Comparison of ENCODE assay signal across 1 cellular context in genomic region chr2:136049991-136050573, GRCh38.
TF ChIP-seq lines count a peak whose summit lies in the region.

No MANE protein-coding gene starts in this region.

TF ChIP-seq in GM12878, 131 proteins besides CTCF, POLR2A, EP300 and RAD21:
- peak; percentile 28; the same call in 1 of the 2 replicates for TF ChIP-seq BCL11A (IDR thresholded peaks at IDR 0.05; ENCODE audit: low read depth, low read length)
- TF ChIP-seq, protein P1, sequence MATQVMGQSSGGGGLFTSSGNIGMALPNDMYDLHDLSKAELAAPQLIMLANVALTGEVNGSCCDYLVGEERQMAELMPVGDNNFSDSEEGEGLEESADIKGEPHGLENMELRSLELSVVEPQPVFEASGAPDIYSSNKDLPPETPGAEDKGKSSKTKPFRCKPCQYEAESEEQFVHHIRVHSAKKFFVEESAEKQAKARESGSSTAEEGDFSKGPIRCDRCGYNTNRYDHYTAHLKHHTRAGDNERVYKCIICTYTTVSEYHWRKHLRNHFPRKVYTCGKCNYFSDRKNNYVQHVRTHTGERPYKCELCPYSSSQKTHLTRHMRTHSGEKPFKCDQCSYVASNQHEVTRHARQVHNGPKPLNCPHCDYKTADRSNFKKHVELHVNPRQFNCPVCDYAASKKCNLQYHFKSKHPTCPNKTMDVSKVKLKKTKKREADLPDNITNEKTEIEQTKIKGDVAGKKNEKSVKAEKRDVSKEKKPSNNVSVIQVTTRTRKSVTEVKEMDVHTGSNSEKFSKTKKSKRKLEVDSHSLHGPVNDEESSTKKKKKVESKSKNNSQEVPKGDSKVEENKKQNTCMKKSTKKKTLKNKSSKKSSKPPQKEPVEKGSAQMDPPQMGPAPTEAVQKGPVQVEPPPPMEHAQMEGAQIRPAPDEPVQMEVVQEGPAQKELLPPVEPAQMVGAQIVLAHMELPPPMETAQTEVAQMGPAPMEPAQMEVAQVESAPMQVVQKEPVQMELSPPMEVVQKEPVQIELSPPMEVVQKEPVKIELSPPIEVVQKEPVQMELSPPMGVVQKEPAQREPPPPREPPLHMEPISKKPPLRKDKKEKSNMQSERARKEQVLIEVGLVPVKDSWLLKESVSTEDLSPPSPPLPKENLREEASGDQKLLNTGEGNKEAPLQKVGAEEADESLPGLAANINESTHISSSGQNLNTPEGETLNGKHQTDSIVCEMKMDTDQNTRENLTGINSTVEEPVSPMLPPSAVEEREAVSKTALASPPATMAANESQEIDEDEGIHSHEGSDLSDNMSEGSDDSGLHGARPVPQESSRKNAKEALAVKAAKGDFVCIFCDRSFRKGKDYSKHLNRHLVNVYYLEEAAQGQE (IDR thresholded peaks at IDR 0.05; ENCODE audit: low read depth, low read length) = no peak
- peak; percentile 94 for TF ChIP-seq MTA2 (IDR thresholded peaks at IDR 0.05; ENCODE audit: low read depth)
- peak; percentile 36; the same call in 1 of the 2 replicates for TF ChIP-seq EED (IDR thresholded peaks at IDR 0.05; ENCODE audit: low read depth)
- TF ChIP-seq BMI1 (IDR thresholded peaks at IDR 0.05; ENCODE audit: borderline replicate concordance) = peak; percentile 27; the same call in 1 of the 2 replicates
- TF ChIP-seq SMAD1 (IDR thresholded peaks at IDR 0.05; ENCODE audit: low read depth, partially characterized antibody) = peak; percentile 32
- TF ChIP-seq, protein P2, sequence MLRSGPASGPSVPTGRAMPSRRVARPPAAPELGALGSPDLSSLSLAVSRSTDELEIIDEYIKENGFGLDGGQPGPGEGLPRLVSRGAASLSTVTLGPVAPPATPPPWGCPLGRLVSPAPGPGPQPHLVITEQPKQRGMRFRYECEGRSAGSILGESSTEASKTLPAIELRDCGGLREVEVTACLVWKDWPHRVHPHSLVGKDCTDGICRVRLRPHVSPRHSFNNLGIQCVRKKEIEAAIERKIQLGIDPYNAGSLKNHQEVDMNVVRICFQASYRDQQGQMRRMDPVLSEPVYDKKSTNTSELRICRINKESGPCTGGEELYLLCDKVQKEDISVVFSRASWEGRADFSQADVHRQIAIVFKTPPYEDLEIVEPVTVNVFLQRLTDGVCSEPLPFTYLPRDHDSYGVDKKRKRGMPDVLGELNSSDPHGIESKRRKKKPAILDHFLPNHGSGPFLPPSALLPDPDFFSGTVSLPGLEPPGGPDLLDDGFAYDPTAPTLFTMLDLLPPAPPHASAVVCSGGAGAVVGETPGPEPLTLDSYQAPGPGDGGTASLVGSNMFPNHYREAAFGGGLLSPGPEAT (IDR thresholded peaks at IDR 0.05; ENCODE audit: low read depth) = peak; percentile 55; the same call in 1 of the 2 replicates
- TF ChIP-seq IKZF1 (conservative IDR thresholded peaks at IDR 0.05) = peak; percentile 72
- peak in 1 of 2 experiments; percentile 29; a peak in 1 of 4 replicates for TF ChIP-seq BHLHE40 (IDR thresholded peaks at IDR 0.05; ENCODE audit: borderline replicate concordance in 1 of 2, low read depth in 2 of 2, low read length in 1 of 2)
- no peak for TF ChIP-seq NR2C2 (IDR thresholded peaks at IDR 0.05; ENCODE audit: borderline replicate concordance, control insufficient read depth, insufficient read length, low read depth)
- peak; percentile 13; the same call in 1 of the 2 replicates for TF ChIP-seq RUNX3 (IDR thresholded peaks at IDR 0.05; ENCODE audit: low read length)
- no peak for TF ChIP-seq LARP7 (IDR thresholded peaks at IDR 0.05)
- peak; percentile 78 for TF ChIP-seq MEF2B (IDR thresholded peaks at IDR 0.05; ENCODE audit: partially characterized antibody, poor library complexity, severe bottlenecking)
- peak; percentile 53 to 59; a peak in 2 of 4 replicates for TF ChIP-seq IKZF2 (IDR thresholded peaks at IDR 0.05)
- peak; percentile 57; the same call in 1 of the 2 replicates for TF ChIP-seq ATF7 (IDR thresholded peaks at IDR 0.05; ENCODE audit: low read depth)
- TF ChIP-seq ZNF217 (IDR thresholded peaks at IDR 0.05) = no peak
- TF ChIP-seq NR2F1 (conservative IDR thresholded peaks at IDR 0.05) = peak; percentile 66
- TF ChIP-seq HSF1 (IDR thresholded peaks at IDR 0.05; ENCODE audit: low read depth, low read length) = no peak
- 0 out of 2 replicates have a peak, but pooled peaks have one; percentile 69 for TF ChIP-seq DPF2 (IDR thresholded peaks at IDR 0.05)
